Comparison of ENCODE assay signal across 37 cellular contexts in genomic region chr3:48588230-48588629, GRCh38. TPM values are rescaled to one million over a fixed set of nuclear protein-coding genes. Genes with fewer than 3 reads are reported as not detected.
"Had no signal": no experiment of that assay in that cellular context is flagged by ENCODE, and none has a peak within 500 bp of the region (broad histone marks: within the 10 kb centered on the region; RNA-seq: fewer than 3 reads in every experiment).

No MANE protein-coding gene starts in this region.

- H3K27ac Mint-ChIP-seq: activated CD4-positive, alpha-beta memory T cell treated with anti-CD3 and anti-CD28 coated beads, Interleukin-2, amount 10 ng/mL, durations not matched to agents 7 days and 5 days; activated CD8-positive, alpha-beta memory T cell treated with anti-CD3 and anti-CD28 coated beads, Interleukin-2, amount 10 ng/mL, durations not matched to agents 7 days and 5 days; T-cell had no signal

- H3K36me3 Mint-ChIP-seq: activated CD8-positive, alpha-beta memory T cell treated with anti-CD3 and anti-CD28 coated beads, Interleukin-2, amount 10 ng/mL, durations not matched to agents 7 days and 5 days; T-cell had no signal

- H3K9me3 Mint-ChIP-seq: activated CD4-positive, alpha-beta memory T cell treated with anti-CD3 and anti-CD28 coated beads, Interleukin-2, amount 10 ng/mL, durations not matched to agents 7 days and 5 days; T-cell had no signal

- H3K27me3 ChIP-seq: adrenal gland, body of pancreas, breast epithelium, MG63, Peyer's patch had no signal

- ATAC-seq: activated CD8-positive, alpha-beta memory T cell treated with anti-CD3 and anti-CD28 coated beads, Interleukin-2, amount 10 ng/mL, durations not matched to agents 7 days and 5 days; body of pancreas; PC-3; Right ventricle myocardium inferior; SK-N-SH treated with all-trans-retinoic acid at 6 μM for 48 hours; T-cell had no signal

- H3K9me3 ChIP-seq: adrenal gland, body of pancreas, breast epithelium, MG63, Peyer's patch had no signal

- H3K4me1 ChIP-seq: adrenal gland, body of pancreas, breast epithelium, Peyer's patch had no signal

- DNase-seq: activated CD4-positive, alpha-beta memory T cell treated with anti-CD3 and anti-CD28 coated beads, Interleukin-2, amount 10 ng/mL, durations not matched to agents 7 days and 5 days; activated CD4-positive, alpha-beta T cell treated with anti-CD3 and anti-CD28 coated beads for 1 hour; activated CD4-positive, alpha-beta T cell treated with anti-CD3 and anti-CD28 coated beads for 48 hours; activated CD4-positive, CD25-positive, alpha-beta regulatory T cell; activated CD8-positive, alpha-beta memory T cell treated with anti-CD3 and anti-CD28 coated beads for 24 hours; activated CD8-positive, alpha-beta memory T cell treated with anti-CD3 and anti-CD28 coated beads, Interleukin-2, amount 10 ng/mL, durations not matched to agents 7 days and 5 days; activated CD8-positive, alpha-beta memory T cell treated with anti-CD3 and anti-CD28 coated beads, Interleukin-2, amount 50 U/mL, for 48 hours; activated effector memory CD4-positive, alpha-beta T cell treated with anti-CD3 and anti-CD28 coated beads, Interleukin-2, amount 50 U/mL, for 16 hours; activated naive CD4-positive, alpha-beta T cell; activated naive CD4-positive, alpha-beta T cell treated with anti-CD3 and anti-CD28 coated beads, Interleukin-2, amount 50 U/mL, for 16 hours; activated T-cell treated with anti-CD3 and anti-CD28 coated beads, Interleukin-2, amount 50 U/mL, for 48 hours; adrenal gland; body of pancreas; Kasumi-1; KG1; MG63; NCI-H1092; NCI-H187 treated with DMSO at 0.1 percent for 48 hours; NCI-H2081 treated with DMSO at 0.1 percent for 48 hours; NCI-H2171 treated with DMSO at 0.1 percent for 48 hours; NCI-H2227 treated with DMSO at 0.1 percent for 48 hours; NCI-H446; NCI-H524; NCI-H69; NK-92 treated with Interleukin-12 subunit alpha and Interleukin-12 subunit beta, amount 100 ng/mL, for 24 hours; PC-3; Peyer's patch; SIG-M5; T-cell; T-helper 2 cell; T-helper 9 cell had no signal

- H3K4me1 Mint-ChIP-seq: activated CD4-positive, alpha-beta memory T cell treated with anti-CD3 and anti-CD28 coated beads, Interleukin-2, amount 10 ng/mL, durations not matched to agents 7 days and 5 days; T-cell had no signal

- H3K27ac ChIP-seq: adrenal gland, body of pancreas, breast epithelium, Peyer's patch, VCaP had no signal

- H3K4me3 Mint-ChIP-seq: activated CD4-positive, alpha-beta memory T cell treated with anti-CD3 and anti-CD28 coated beads, Interleukin-2, amount 10 ng/mL, durations not matched to agents 7 days and 5 days; activated CD8-positive, alpha-beta memory T cell treated with anti-CD3 and anti-CD28 coated beads, Interleukin-2, amount 10 ng/mL, durations not matched to agents 7 days and 5 days; T-cell had no signal

- H3K4me3 ChIP-seq: adrenal gland, body of pancreas, breast epithelium, MG63, Peyer's patch had no signal

- H3K36me3 ChIP-seq: adrenal gland, breast epithelium, MG63, Peyer's patch had no signal

RNA-seq across cellular contexts. Expression of gene UCN2, which starts 24.6 kb away (rescaled TPM):
- total RNA-seq: activated CD4-positive, alpha-beta memory T cell treated with anti-CD3 and anti-CD28 coated beads, Interleukin-2, amount 10 ng/mL, durations not matched to agents 7 days and 5 days; activated CD8-positive, alpha-beta memory T cell treated with anti-CD3 and anti-CD28 coated beads, Interleukin-2, amount 10 ng/mL, durations not matched to agents 7 days and 5 days; body of pancreas; Right ventricle myocardium inferior had no signal

RNA-seq across cellular contexts. Expression of gene TMEM89, which starts 33.3 kb away (rescaled TPM):
- total RNA-seq: activated CD4-positive, alpha-beta memory T cell treated with anti-CD3 and anti-CD28 coated beads, Interleukin-2, amount 10 ng/mL, durations not matched to agents 7 days and 5 days; adrenal gland; body of pancreas; breast epithelium; cardiac septum; PC-3; Peyer's patch; Right ventricle myocardium inferior; SK-MEL-5 had no signal
